In the genomic region with DNA sequence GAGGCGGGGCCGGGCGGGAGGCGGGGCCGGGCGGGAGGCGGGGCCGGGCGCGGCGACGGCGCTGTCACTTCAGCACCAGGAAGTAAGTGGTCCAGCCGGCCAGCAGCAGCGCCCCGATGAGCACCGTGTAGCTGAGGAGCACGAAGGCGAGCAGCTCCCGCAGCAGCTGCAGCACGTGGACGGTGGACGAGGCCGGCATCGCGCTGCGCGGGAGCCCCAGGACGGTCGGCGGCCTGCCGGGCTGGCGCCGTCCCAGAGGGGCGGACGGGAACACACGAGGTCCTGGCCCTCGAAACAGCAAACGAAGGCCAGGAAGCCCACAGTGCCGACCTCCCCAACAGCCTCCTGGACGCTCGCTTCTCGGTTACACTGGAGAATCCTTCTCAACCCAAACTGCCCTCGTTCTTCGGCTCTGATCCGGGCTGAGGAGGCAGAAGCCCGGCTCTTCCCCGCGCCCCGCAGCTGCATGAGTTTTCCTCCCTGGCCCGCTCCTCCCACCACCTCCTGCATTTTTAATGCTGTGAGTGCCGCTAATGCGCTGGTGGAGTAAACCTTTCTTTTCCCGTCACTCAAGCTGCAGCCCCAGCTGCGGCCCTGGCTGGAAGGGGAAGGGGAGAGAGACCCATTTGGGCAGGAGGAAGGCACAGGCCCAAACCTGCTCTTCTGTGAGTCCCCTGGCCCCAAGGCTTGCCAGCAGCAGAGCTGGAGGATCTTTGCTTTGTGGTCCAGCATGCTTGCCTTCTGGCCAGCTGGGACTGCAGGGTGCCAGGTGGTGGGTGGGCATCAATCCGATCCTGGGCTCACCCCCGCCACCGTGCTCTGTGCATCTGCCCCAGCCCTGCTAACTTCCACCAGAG, we compare ENCODE assay signal across 9 cellular contexts. TPM values are rescaled to one million over a fixed set of nuclear protein-coding genes. Genes with fewer than 3 reads are reported as not detected.
DNase-seq lines count a peak whose midpoint lies in the region; ATAC-seq and TF ChIP-seq lines count a peak whose summit lies in the region.
"Had no signal": no experiment of that assay in that cellular context is flagged by ENCODE, and none has a peak within 500 bp of the region (broad histone marks: within the 10 kb centered on the region; RNA-seq: fewer than 3 reads in every experiment).

No MANE protein-coding gene starts in this region.

- H3K27ac Mint-ChIP-seq in CD14-positive monocyte = peak overlapping the region in 4 of 7 donors; percentile 31 to 69 (median 54)
- no peak overlapping the region for H3K27ac Mint-ChIP-seq in MCF 10A (ENCODE audit: low read depth, unreplicated experiment)
- H3K27ac Mint-ChIP-seq in naive B cell = peak overlapping the region in 3 of 6 donors; percentile 70 to 96 (median 92)

- CTCF ChIA-PET in MCF 10A (lab: Yijun Ruan, JAX) = interaction anchor here (0.7 kb wide), 2 partner anchors 195 to 525 kb away, joined by 3 to 4 read pairs; no protein-coding TSS in a partner anchor

- H3K4me3 Mint-ChIP-seq in CD14-positive monocyte (peak overlapping the region; percentile 55 to 73), MCF 10A (ENCODE audit: unreplicated experiment) (peak overlapping the region; percentile 92), naive B cell (peak overlapping the region; percentile 84 to 94 (median 92))

- TF ChIP-seq CTCF in CD14-positive monocyte (IDR thresholded peaks at IDR 0.05) (no peak), MCF 10A (IDR thresholded peaks at IDR 0.05; ENCODE audit: unreplicated experiment) (no peak)

- BruUV-seq in MCF 10A (replicated peaks; lab: Mats Ljungman, UMichigan) = no TSS peak

- H3K9me3 Mint-ChIP-seq in CD14-positive monocyte (no peaks in the 10 kb centered on the region), MCF 10A (ENCODE audit: unreplicated experiment) (no peaks in the 10 kb centered on the region), naive B cell (no peaks in the 10 kb centered on the region)

- H3K36me3 Mint-ChIP-seq in CD14-positive monocyte = peaks cover 49 to 64% of the 10 kb centered on the region in 2 donors
- H3K36me3 Mint-ChIP-seq in MCF 10A (ENCODE audit: insufficient read depth, unreplicated experiment) = peaks cover 48% of the 10 kb centered on the region
- H3K36me3 Mint-ChIP-seq in naive B cell = peaks cover 0 to 5% of the 10 kb centered on the region in 2 donors

- POLR2A ChIA-PET in MCF 10A (lab: Yijun Ruan, JAX) = interaction anchor here (0.5 to 4.6 kb wide), 22 partner anchors 10 to 1734 kb away, joined by 3 to 25 read pairs (median 4); partner anchors contain the start of genes B3GNT4, KNTC1, MLXIP and RSRC2

- ATAC-seq in HG02840 (IDR thresholded peaks at IDR 0.05; ENCODE audit: low FRiP score, unreplicated experiment) = peak; percentile 46
- no peak for ATAC-seq in naive B cell (ENCODE audit: low read depth in 2 of 2)
- no peak for ATAC-seq in HG02973 (IDR thresholded peaks at IDR 0.05; ENCODE audit: unreplicated experiment)
- ATAC-seq in esophagus mucosa = no peak
- no peak for ATAC-seq in HG03520 (IDR thresholded peaks at IDR 0.05; ENCODE audit: unreplicated experiment)

- H3K27me3 Mint-ChIP-seq in CD14-positive monocyte (ENCODE audit: low read depth in 3 of 3) (peaks cover 0 to 2% (median 0%) of the 10 kb centered on the region in 3 donors), MCF 10A (ENCODE audit: insufficient read depth, unreplicated experiment) (no peaks in the 10 kb centered on the region), naive B cell (no peaks in the 10 kb centered on the region)

- peaks cover 20% of the 10 kb centered on the region for H3K4me1 Mint-ChIP-seq in CD14-positive monocyte
- peaks cover 16% of the 10 kb centered on the region for H3K4me1 Mint-ChIP-seq in MCF 10A (ENCODE audit: insufficient read depth, unreplicated experiment)
- peaks cover 17 to 25% (median 25%) of the 10 kb centered on the region in 3 donors for H3K4me1 Mint-ChIP-seq in naive B cell

- intact Hi-C loops in CD14-positive monocyte (cut with micrococcal nuclease) (no loop called here), MCF 10A (cut with micrococcal nuclease) (no loop called here)

- DNase-seq in CD14-positive monocyte (ENCODE audit: low spot score) = no peak
- DNase-seq in MCF 10A (ENCODE audit: unreplicated experiment) = no peak
- DNase-seq in naive B cell = no peak
- no peak for DNase-seq in NOMO-1 (lab: John Stamatoyannopoulos, UW; ENCODE audit: unreplicated experiment in 2 of 2)

RNA-seq across cellular contexts. Expression of gene DIABLO, which starts 0.7 kb away (rescaled TPM):
- polyA plus RNA-seq in CD14-positive monocyte = 10 to 100 TPM; 51.3 to 55.9 TPM
- 69.6 and 70.1 TPM in 2 replicates for total RNA-seq in MCF 10A (2022)
- 10 to 100 TPM; 38.0 to 61.1 (median 54.3) TPM for polyA plus RNA-seq in naive B cell (ENCODE audit: low read depth in 6 of 6)
- total RNA-seq in esophagus mucosa = 30.5 TPM

RNA-seq across cellular contexts. Expression of gene B3GNT4, which starts 23.1 kb away (rescaled TPM):
- not detected for polyA plus RNA-seq in CD14-positive monocyte
- 1.5 and 1.8 TPM in 2 replicates for total RNA-seq in MCF 10A (2022)
- under 1 TPM in 3 of 6 donors, not detected in 3; 0.54 to 0.84 (median 0.56) TPM for polyA plus RNA-seq in naive B cell (ENCODE audit: low read depth in 6 of 6)
- 2.0 TPM for total RNA-seq in esophagus mucosa

RNA-seq across cellular contexts. Expression of gene VPS33A, which starts 39.7 kb away (rescaled TPM):
- polyA plus RNA-seq in CD14-positive monocyte (10 to 100 TPM; 32.9 to 33.1 TPM), naive B cell (ENCODE audit: low read depth in 6 of 6) (10 to 100 TPM; 20.9 to 37.1 (median 23.9) TPM)
- total RNA-seq in MCF 10A (2022) (16.5 and 22.2 TPM in 2 replicates), esophagus mucosa (10.7 TPM)

RNA-seq across cellular contexts. Expression of gene LRRC43, which starts 43.7 kb away (rescaled TPM):
- polyA plus RNA-seq in CD14-positive monocyte (not detected), naive B cell (ENCODE audit: low read depth in 6 of 6) (not detected)
- total RNA-seq in MCF 10A (2022) (not detected in 2 replicates), esophagus mucosa (0.12 TPM)
- total RNA-seq: NCI-H460 had no signal

RNA-seq across cellular contexts. Expression of gene IL31, which starts 52.6 kb away (rescaled TPM):
- polyA plus RNA-seq in CD14-positive monocyte = not detected
- not detected in 2 replicates for total RNA-seq in MCF 10A (2022)
- polyA plus RNA-seq in naive B cell (ENCODE audit: low read depth in 6 of 6) = not detected
- not detected for total RNA-seq in esophagus mucosa
- total RNA-seq: NCI-H460 had no signal
